Comparison of ENCODE assay signal across 11 cellular contexts in the genomic region with DNA sequence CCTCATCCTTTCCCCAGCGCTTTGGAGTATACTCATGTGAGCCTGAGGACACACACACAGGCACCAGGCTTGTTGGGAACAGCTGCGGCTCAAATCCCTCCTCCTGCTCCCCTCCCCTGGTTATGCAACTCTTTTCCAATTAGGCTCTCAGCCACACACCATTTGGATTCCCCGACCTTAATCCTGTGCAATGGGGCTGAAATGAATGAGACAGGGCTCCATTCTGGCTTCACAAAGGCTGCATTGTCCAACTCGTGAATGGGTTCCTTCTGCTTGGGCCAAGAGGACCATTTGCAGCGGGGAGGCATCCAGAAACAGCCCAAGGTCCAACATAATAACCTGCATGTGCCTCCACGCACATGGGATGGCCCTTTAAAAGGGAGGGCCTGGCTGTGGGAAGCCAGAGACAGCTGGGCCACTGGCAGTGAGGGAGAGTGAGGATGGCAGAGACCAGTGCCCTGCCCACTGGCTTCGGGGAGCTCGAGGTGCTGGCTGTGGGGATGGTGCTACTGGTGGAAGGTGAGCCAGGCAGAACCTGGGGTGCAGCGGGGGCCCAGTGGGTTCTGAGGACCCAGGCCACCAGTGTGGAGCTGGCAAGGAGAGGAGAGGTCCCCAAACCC. TPM values are rescaled to one million over a fixed set of nuclear protein-coding genes. Genes with fewer than 3 reads are reported as not detected.
DNase-seq lines count a peak whose midpoint lies in the region; ATAC-seq and TF ChIP-seq lines count a peak whose summit lies in the region.
"Had no signal": no experiment of that assay in that cellular context is flagged by ENCODE, and none has a peak within 500 bp of the region (broad histone marks: within the 10 kb centered on the region; RNA-seq: fewer than 3 reads in every experiment).

A gene with protein sequence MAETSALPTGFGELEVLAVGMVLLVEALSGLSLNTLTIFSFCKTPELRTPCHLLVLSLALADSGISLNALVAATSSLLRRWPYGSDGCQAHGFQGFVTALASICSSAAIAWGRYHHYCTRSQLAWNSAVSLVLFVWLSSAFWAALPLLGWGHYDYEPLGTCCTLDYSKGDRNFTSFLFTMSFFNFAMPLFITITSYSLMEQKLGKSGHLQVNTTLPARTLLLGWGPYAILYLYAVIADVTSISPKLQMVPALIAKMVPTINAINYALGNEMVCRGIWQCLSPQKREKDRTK (plus strand): TSS at position 403 of the 620 bp plus-strand sequence. CDS start 38 bp downstream, at position 441.

- H3K4me1 Mint-ChIP-seq in progenitor cell of endocrine pancreas (ENCODE audit: low read depth), result no peaks in the 10 kb centered on the region
- peaks cover 0 to 3% of the 10 kb centered on the region in 2 donors for H3K4me1 Mint-ChIP-seq in effector memory CD8-positive, alpha-beta T cell (ENCODE audit: low read depth in 2 of 2)
- H3K4me1 Mint-ChIP-seq: activated CD8-positive, alpha-beta memory T cell treated with anti-CD3 and anti-CD28 coated beads, Interleukin-2, amount 10 ng/mL, durations not matched to agents 7 days and 5 days had no signal

- no peaks in the 10 kb centered on the region for H3K27me3 ChIP-seq in right cardiac atrium (ENCODE audit: control insufficient read depth, insufficient read depth)

- no peak within 1 kb of the TSS for H3K4me3 Mint-ChIP-seq in progenitor cell of endocrine pancreas (ENCODE audit: low read depth)
- no peak within 1 kb of the TSS for H3K4me3 Mint-ChIP-seq in effector memory CD8-positive, alpha-beta T cell
- H3K4me3 Mint-ChIP-seq: activated CD8-positive, alpha-beta memory T cell treated with anti-CD3 and anti-CD28 coated beads, Interleukin-2, amount 10 ng/mL, durations not matched to agents 7 days and 5 days; stimulated activated naive CD8-positive, alpha-beta T cell treated with anti-CD3 and anti-CD28 coated beads, Interleukin-15, Interleukin-2, amounts not matched to agents 100 ng/mL and 50 ng/mL, for 24 hours had no signal

- 49% methylated on average over 9 of the region's 9 CpGs for WGBS in right cardiac atrium

- H3K9me3 Mint-ChIP-seq in progenitor cell of endocrine pancreas (ENCODE audit: low read depth), result no peaks in the 10 kb centered on the region
- H3K9me3 Mint-ChIP-seq in effector memory CD8-positive, alpha-beta T cell, result no peaks in the 10 kb centered on the region
- H3K9me3 Mint-ChIP-seq: stimulated activated naive CD8-positive, alpha-beta T cell treated with anti-CD3 and anti-CD28 coated beads, Interleukin-15, Interleukin-2, amounts not matched to agents 100 ng/mL and 50 ng/mL, for 24 hours had no signal

- no peaks in the 10 kb centered on the region for H3K4me1 ChIP-seq in right cardiac atrium (ENCODE audit: control insufficient read depth, insufficient read depth, low read length)

- peaks cover 19% of the 10 kb centered on the region for H3K27me3 Mint-ChIP-seq in progenitor cell of endocrine pancreas
- H3K27me3 Mint-ChIP-seq in effector memory CD8-positive, alpha-beta T cell, result peaks cover 8 to 48% of the 10 kb centered on the region in 2 donors
- H3K27me3 Mint-ChIP-seq: stimulated activated naive CD8-positive, alpha-beta T cell treated with anti-CD3 and anti-CD28 coated beads, Interleukin-15, Interleukin-2, amounts not matched to agents 100 ng/mL and 50 ng/mL, for 24 hours had no signal

- peak; percentile 88 to 93 for ATAC-seq in right cardiac atrium
- no peak for ATAC-seq in effector memory CD8-positive, alpha-beta T cell (replicated peaks)
- ATAC-seq: activated CD8-positive, alpha-beta memory T cell treated with anti-CD3 and anti-CD28 coated beads, Interleukin-2, amount 10 ng/mL, durations not matched to agents 7 days and 5 days had no signal

- intact Hi-C loops in right cardiac atrium (cut with DNase I), result no loop called here

- DNase-seq in NCI-H2171 treated with DMSO at 0.1 percent for 48 hours (lab: John Stamatoyannopoulos, UW) (peak; percentile 66), astrocyte of the hippocampus (ENCODE audit: low read depth, low spot score) (peak; percentile 75), right cardiac atrium (peak; percentile 71 to 88 (median 86)), skeletal muscle cell (ENCODE audit: low read depth) (peak; percentile 2), progenitor cell of endocrine pancreas (ENCODE audit: low spot score, unreplicated experiment) (no peak), HK-2 (ENCODE audit: unreplicated experiment) (no peak), SKM-1 (lab: John Stamatoyannopoulos, UW; ENCODE audit: unreplicated experiment) (no peak)
- no peak for DNase-seq in effector memory CD8-positive, alpha-beta T cell
- DNase-seq: activated CD8-positive, alpha-beta memory T cell treated with anti-CD3 and anti-CD28 coated beads, Interleukin-2, amount 10 ng/mL, durations not matched to agents 7 days and 5 days; stimulated activated CD4-positive, alpha-beta T cell treated with anti-CD3 and anti-CD28 coated beads, Interleukin-2, amount 100 ng/mL, for 24 hours had no signal

- TF ChIP-seq CTCF in progenitor cell of endocrine pancreas (IDR thresholded peaks at IDR 0.05; ENCODE audit: unreplicated experiment), result no peak

- H3K4me3 ChIP-seq in right cardiac atrium (ENCODE audit: low read length) (no peak within 1 kb of the TSS), skeletal muscle cell (ENCODE audit: low read depth, low read length) (peak within 1 kb of the TSS; percentile 1)

- H3K27ac ChIP-seq in right cardiac atrium (ENCODE audit: low read length), result no peak within 1 kb of the TSS

- no peaks in the 10 kb centered on the region for H3K36me3 Mint-ChIP-seq in progenitor cell of endocrine pancreas (ENCODE audit: insufficient read depth)
- H3K36me3 Mint-ChIP-seq in effector memory CD8-positive, alpha-beta T cell (ENCODE audit: insufficient read depth), result peaks cover 2% of the 10 kb centered on the region
- H3K36me3 Mint-ChIP-seq: activated CD8-positive, alpha-beta memory T cell treated with anti-CD3 and anti-CD28 coated beads, Interleukin-2, amount 10 ng/mL, durations not matched to agents 7 days and 5 days had no signal

- H3K27ac Mint-ChIP-seq in progenitor cell of endocrine pancreas, result no peak within 1 kb of the TSS
- H3K27ac Mint-ChIP-seq in effector memory CD8-positive, alpha-beta T cell, result no peak within 1 kb of the TSS
- H3K27ac Mint-ChIP-seq: activated CD8-positive, alpha-beta memory T cell treated with anti-CD3 and anti-CD28 coated beads, Interleukin-2, amount 10 ng/mL, durations not matched to agents 7 days and 5 days; stimulated activated naive CD8-positive, alpha-beta T cell treated with anti-CD3 and anti-CD28 coated beads, Interleukin-15, Interleukin-2, amounts not matched to agents 100 ng/mL and 50 ng/mL, for 24 hours had no signal

- H3K9me3 ChIP-seq in right cardiac atrium (ENCODE audit: control insufficient read depth, low read length), result no peaks in the 10 kb centered on the region

RNA-seq across cellular contexts. Expression of the gene that starts here (rescaled TPM):
- total RNA-seq in right cardiac atrium (under 1 TPM in 3 of 4 donors, not detected in 1; 0.36 to 0.79 (median 0.49) TPM), progenitor cell of endocrine pancreas (not detected in 2 replicates)
- polyA plus RNA-seq in right cardiac atrium, result 2.2 TPM
- total RNA-seq: activated CD8-positive, alpha-beta memory T cell treated with anti-CD3 and anti-CD28 coated beads, Interleukin-2, amount 10 ng/mL, durations not matched to agents 7 days and 5 days had no signal

Comparison
In these comparisons a context has a peak if more than half of its experiments do, and no peak if none do; other contexts are left out.
1. DNase-seq: peak in NCI-H2171 treated with DMSO at 0.1 percent for 48 hours (single experiment), astrocyte of the hippocampus (single experiment), right cardiac atrium (3 of 3) and skeletal muscle cell (single experiment); none in progenitor cell of endocrine pancreas (single experiment), effector memory CD8-positive, alpha-beta T cell (0 of 3), HK-2 (single experiment) and SKM-1 (single experiment).